In the genomic region with DNA sequence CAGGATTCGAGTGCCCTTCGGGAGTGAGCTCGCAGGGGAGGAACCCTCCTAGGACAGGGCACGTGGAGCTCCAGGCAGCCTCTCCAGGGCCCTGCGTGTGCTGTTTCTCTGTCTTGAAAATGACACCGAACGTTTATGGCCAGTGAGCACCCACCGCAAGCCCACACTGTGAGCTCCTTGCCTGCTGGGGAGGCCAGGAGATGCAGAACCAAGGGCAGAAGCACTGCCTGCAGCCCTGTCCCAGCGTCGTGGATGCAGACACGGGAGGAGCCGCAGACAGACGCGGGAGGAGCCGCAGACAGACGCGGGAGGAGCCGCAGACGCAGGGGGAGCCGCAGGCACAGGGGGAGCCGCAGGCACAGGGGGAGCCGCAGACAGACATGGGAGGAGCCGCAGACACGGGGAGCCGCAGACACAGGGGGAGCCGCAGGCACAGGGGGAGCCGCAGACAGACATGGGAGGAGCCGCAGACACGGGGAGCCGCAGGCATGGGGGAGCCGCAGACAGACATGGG, we compare ENCODE assay signal across 20 cellular contexts.
DNase-seq lines count a peak whose midpoint lies in the region; ATAC-seq, FAIRE-seq and TF ChIP-seq lines count a peak whose summit lies in the region.
"Had no signal": no experiment of that assay in that cellular context is flagged by ENCODE, and none has a peak within 500 bp of the region (broad histone marks: within the 10 kb centered on the region; RNA-seq: fewer than 3 reads in every experiment).

No MANE protein-coding gene starts in this region.

- no TSS peak for BruUV-seq in HepG2 (replicated peaks; lab: Mats Ljungman, UMichigan)

- WGBS in SK-N-SH (ENCODE audit: low lambda C conversion rate) = 55% methylated on average over 31 of the region's 31 CpGs
- whole genome bisulfite sequencing in HepG2 (ENCODE audit: low lambda C conversion rate) = 83% methylated on average over 23 of the region's 31 CpGs
- 84 to 93% methylated on average over 31 of the region's 31 CpGs for WGBS in sigmoid colon, 2 donors

- H3K36me3 ChIP-seq in SK-N-SH (replicated peaks in 1 of 2; ENCODE audit: control insufficient read depth in 1 of 2, insufficient read depth in 2 of 2, low read length in 1 of 2) (no peaks in the 10 kb centered on the region), H7 (replicated peaks; ENCODE audit: control insufficient read depth, insufficient read depth, low read length) (no peaks in the 10 kb centered on the region), HepG2 (replicated peaks in 1 of 2; ENCODE audit: control insufficient read depth in 1 of 2, insufficient read depth in 2 of 2, low read length in 2 of 2) (no peaks in the 10 kb centered on the region), sigmoid colon (no peaks in the 10 kb centered on the region)
- H3K36me3 ChIP-seq: BE2C had no signal

- H3K9me3 ChIP-seq in SK-N-SH (no peaks in the 10 kb centered on the region), HepG2 (ENCODE audit: low read length) (no peaks in the 10 kb centered on the region), sigmoid colon (no peaks in the 10 kb centered on the region)

- intact Hi-C loops in HepG2 (cut with micrococcal nuclease; ENCODE audit: unreplicated experiment) = no loop called here
- intact Hi-C loops in sigmoid colon (cut with DNase I) = no loop called here

- ATAC-seq in SK-N-SH treated with all-trans-retinoic acid at 6 μM for 48 hours (no peak), HepG2 (no peak)

- H3K4me3 ChIP-seq in SK-N-SH (ENCODE audit: low read depth in 2 of 2, low read length in 1 of 2) = no peak overlapping the region
- no peak overlapping the region for H3K4me3 ChIP-seq in H7 (ENCODE audit: insufficient read depth, low read depth, low read length)
- no peak overlapping the region for H3K4me3 ChIP-seq in HepG2 (replicated peaks in 1 of 3; ENCODE audit: insufficient read depth in 1 of 3, low read depth in 2 of 3, low read length in 3 of 3)
- H3K4me3 ChIP-seq in sigmoid colon = no peak overlapping the region
- H3K4me3 ChIP-seq: PC-9 had no signal

- CTCF ChIA-PET in SK-N-SH (lab: Yijun Ruan, JAX) (interaction anchor here (0.9 to 1.6 kb wide), 5 partner anchors 30 to 350 kb away, joined by 3 to 4 read pairs (median 3); no protein-coding TSS in a partner anchor), HepG2 (lab: Yijun Ruan, JAX; ENCODE audit: low intra/inter-chr PET ratio, low total read pairs) (no interaction called here)

- in situ Hi-C loops in HepG2 (cut with HindIII; ENCODE audit: extremely low pct_ligation_motif_present, low pct_unique_long_range_greater_than_20kb) = no loop called here

- DNase-seq in SK-N-SH (peak; percentile 63), H7 (peak; percentile 39), HepG2 (ENCODE audit: low spot score) (no peak), sigmoid colon (peak; percentile 38), DMS53 treated with DMSO at 0.1 percent for 48 hours (lab: John Stamatoyannopoulos, UW; ENCODE audit: unreplicated experiment) (no peak), NCI-H2081 treated with DMSO at 0.1 percent for 48 hours (lab: John Stamatoyannopoulos, UW) (no peak)
- no peak for DNase-seq in stimulated activated CD4-positive, alpha-beta T cell treated with anti-CD3 and anti-CD28 coated beads, Interleukin-1b, Interleukin-23, amount 100 ng/mL, for 48 hours
- DNase-seq: 8988T; Calu3; CD4-positive, alpha-beta memory T cell; DMS53; HCEC 1CT; NCI-H187; NCI-H2171 treated with DMSO at 0.1 percent for 48 hours; NCI-H82; PC-9 had no signal

- TF ChIP-seq CTCF in SK-N-SH (IDR thresholded peaks at IDR 0.05) = no peak
- TF ChIP-seq CTCF in HepG2 (CRISPR knock-in tag; IDR thresholded peaks at IDR 0.05) = no peak
- no peak for TF ChIP-seq CTCF in sigmoid colon (IDR thresholded peaks at IDR 0.05)

- H2AFZ ChIP-seq in SK-N-SH (ENCODE audit: low read depth) (no peak overlapping the region), HepG2 (ENCODE audit: low read length) (no peak overlapping the region)
- H2AFZ ChIP-seq: PC-9 had no signal

- no peak for TF ChIP-seq EP300 in SK-N-SH (IDR thresholded peaks at IDR 0.05; ENCODE audit: borderline replicate concordance in 1 of 2, low read depth in 1 of 2, low read length in 1 of 2)
- TF ChIP-seq EP300 in HepG2 (IDR thresholded peaks at IDR 0.05; ENCODE audit: low read depth in 2 of 2, low read length in 2 of 2) = no peak
- TF ChIP-seq EP300 in HepG2 (CRISPR knock-in tag; IDR thresholded peaks at IDR 0.05; ENCODE audit: borderline replicate concordance) = no peak
- no peak for TF ChIP-seq EP300 in sigmoid colon (IDR thresholded peaks at IDR 0.05)

- H3K27me3 ChIP-seq in SK-N-SH (ENCODE audit: insufficient read depth) (no peaks in the 10 kb centered on the region), H7 (ENCODE audit: control insufficient read depth, insufficient read depth, low read length) (no peaks in the 10 kb centered on the region), HepG2 (ENCODE audit: control insufficient read depth in 1 of 2, insufficient read depth in 2 of 2, low read length in 2 of 2) (no peaks in the 10 kb centered on the region), sigmoid colon (no peaks in the 10 kb centered on the region)

- H3K4me2 ChIP-seq in SK-N-SH (no peak overlapping the region), HepG2 (ENCODE audit: low read depth, low read length) (no peak overlapping the region)
- H3K4me2 ChIP-seq: PC-9 had no signal

- no peaks in the 10 kb centered on the region for H3F3A ChIP-seq in SK-N-SH (replicated peaks; ENCODE audit: insufficient read depth)

- H3K27ac ChIP-seq in SK-N-SH (ENCODE audit: low read depth in 2 of 2, low read length in 1 of 2) (peak overlapping the region in 1 of 2 experiments; percentile 94; a peak in 2 of 4 replicates), HepG2 (ENCODE audit: extremely low read length, insufficient read depth, low read length) (no peak overlapping the region), sigmoid colon (no peak overlapping the region)
- H3K27ac ChIP-seq: HL-60, PC-9 had no signal

- H3K79me2 ChIP-seq in SK-N-SH (ENCODE audit: insufficient read depth) = no peaks in the 10 kb centered on the region
- no peaks in the 10 kb centered on the region for H3K79me2 ChIP-seq in HepG2 (ENCODE audit: insufficient read depth, low read length)

- TF ChIP-seq RAD21 in SK-N-SH (IDR thresholded peaks at IDR 0.05; ENCODE audit: low read length) (no peak), HepG2 (CRISPR knock-in tag; IDR thresholded peaks at IDR 0.05) (no peak)

- H3K9me2 ChIP-seq in SK-N-SH = no peaks in the 10 kb centered on the region

- no peak for FAIRE-seq in HepG2 (lab: Jason Lieb, UNC)
- FAIRE-seq: HTR-8/SVneo had no signal

- POLR2A ChIA-PET in SK-N-SH (lab: Yijun Ruan, JAX) (no interaction called here), HepG2 (lab: Yijun Ruan, JAX) (interaction anchor here (1.8 kb wide), 1 partner anchor 9 kb away, joined by 12 read pairs; no protein-coding TSS in a partner anchor)

- TF ChIP-seq POLR2A in HepG2 (IDR thresholded peaks at IDR 0.05; ENCODE audit: insufficient read depth in 1 of 2, low read depth in 2 of 2, low read length in 2 of 2) (no peak), sigmoid colon (IDR thresholded peaks at IDR 0.05) (no peak)

- H3K9ac ChIP-seq in SK-N-SH = no peak overlapping the region
- H3K9ac ChIP-seq in HepG2 (ENCODE audit: insufficient read depth, low read depth, low read length) = no peak overlapping the region

- H3K4me1 ChIP-seq in SK-N-SH (ENCODE audit: control insufficient read depth in 1 of 2, insufficient read depth in 2 of 2, low read depth in 1 of 2, low read length in 1 of 2) (peaks cover 0 to 35% of the 10 kb centered on the region in 2 experiments; a peak in 1 of 4 replicates), HepG2 (ENCODE audit: insufficient read depth, low read length) (peaks cover 9% of the 10 kb centered on the region), sigmoid colon (no peaks in the 10 kb centered on the region)
- H3K4me1 ChIP-seq: BE2C had no signal

- H4K20me1 ChIP-seq in SK-N-SH (ENCODE audit: insufficient read depth) (no peaks in the 10 kb centered on the region), HepG2 (ENCODE audit: insufficient read depth, low read length) (peaks cover 10% of the 10 kb centered on the region; the same call in 1 of the 2 replicates)

TF ChIP-seq in SK-N-SH, 30 proteins besides CTCF, POLR2A, EP300 and RAD21:
- TF ChIP-seq FOXJ3 (CRISPR knock-in tag; IDR thresholded peaks at IDR 0.05) (peak; percentile 47; the same call in 1 of the 2 replicates), TAF1 (IDR thresholded peaks at IDR 0.05; ENCODE audit: borderline replicate concordance, low read depth, low read length) (no peak)

TF ChIP-seq in SK-N-SH treated with all-trans-retinoic acid at 6 μM for 48 hours, 23 proteins besides CTCF, POLR2A, EP300 and RAD21 (continues in another document):
- TF ChIP-seq ESRRG (CRISPR knock-in tag; IDR thresholded peaks at IDR 0.05) (no peak), PPARA (CRISPR knock-in tag; IDR thresholded peaks at IDR 0.05; ENCODE audit: borderline replicate concordance) (no peak), ZNF565 (CRISPR knock-in tag; conservative IDR thresholded peaks at IDR 0.05; ENCODE audit: low read depth) (no peak), CSDC2 (CRISPR knock-in tag; IDR thresholded peaks at IDR 0.05) (no peak), TOX (CRISPR knock-in tag; IDR thresholded peaks at IDR 0.05; ENCODE audit: borderline replicate concordance) (no peak), TCF4 (CRISPR knock-in tag; IDR thresholded peaks at IDR 0.05; ENCODE audit: borderline replicate concordance) (no peak), ZNF70 (CRISPR knock-in tag; IDR thresholded peaks at IDR 0.05) (no peak)

TF ChIP-seq in HepG2, 621 proteins besides CTCF, POLR2A, EP300 and RAD21 (continues in another document):
- TF ChIP-seq ZFP36L2 (CRISPR knock-in tag; IDR thresholded peaks at IDR 0.05) = no peak
- TF ChIP-seq SKI (IDR thresholded peaks at IDR 0.05; ENCODE audit: partially characterized antibody) = peak; percentile 15
- no peak for TF ChIP-seq ZSCAN29 (CRISPR knock-in tag; conservative IDR thresholded peaks at IDR 0.05)
- TF ChIP-seq, protein P1, sequence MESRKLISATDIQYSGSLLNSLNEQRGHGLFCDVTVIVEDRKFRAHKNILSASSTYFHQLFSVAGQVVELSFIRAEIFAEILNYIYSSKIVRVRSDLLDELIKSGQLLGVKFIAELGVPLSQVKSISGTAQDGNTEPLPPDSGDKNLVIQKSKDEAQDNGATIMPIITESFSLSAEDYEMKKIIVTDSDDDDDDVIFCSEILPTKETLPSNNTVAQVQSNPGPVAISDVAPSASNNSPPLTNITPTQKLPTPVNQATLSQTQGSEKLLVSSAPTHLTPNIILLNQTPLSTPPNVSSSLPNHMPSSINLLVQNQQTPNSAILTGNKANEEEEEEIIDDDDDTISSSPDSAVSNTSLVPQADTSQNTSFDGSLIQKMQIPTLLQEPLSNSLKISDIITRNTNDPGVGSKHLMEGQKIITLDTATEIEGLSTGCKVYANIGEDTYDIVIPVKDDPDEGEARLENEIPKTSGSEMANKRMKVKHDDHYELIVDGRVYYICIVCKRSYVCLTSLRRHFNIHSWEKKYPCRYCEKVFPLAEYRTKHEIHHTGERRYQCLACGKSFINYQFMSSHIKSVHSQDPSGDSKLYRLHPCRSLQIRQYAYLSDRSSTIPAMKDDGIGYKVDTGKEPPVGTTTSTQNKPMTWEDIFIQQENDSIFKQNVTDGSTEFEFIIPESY (CRISPR knock-in tag; IDR thresholded peaks at IDR 0.05) = 0 out of 2 replicates have a peak, but pooled peaks have one; percentile 58
- no peak for TF ChIP-seq ZNF337 (CRISPR knock-in tag; IDR thresholded peaks at IDR 0.05; ENCODE audit: borderline replicate concordance, low read depth)

Comparison
In these comparisons a context has a peak if more than half of its experiments do, and no peak if none do; other contexts are left out.
1. DNase-seq: peak in SK-N-SH (single experiment), H7 (single experiment) and sigmoid colon (single experiment); none in HepG2 (single experiment), stimulated activated CD4-positive, alpha-beta T cell treated with anti-CD3 and anti-CD28 coated beads, Interleukin-1b, Interleukin-23, amount 100 ng/mL, for 48 hours (single experiment), DMS53 treated with DMSO at 0.1 percent for 48 hours (single experiment) and NCI-H2081 treated with DMSO at 0.1 percent for 48 hours (single experiment).